ENCODE assay signal across 8 cellular contexts in genomic region chr1:151539321-151540020, GRCh38. TPM values are rescaled to one million over a fixed set of nuclear protein-coding genes. Genes with fewer than 3 reads are reported as not detected.
DNase-seq lines count a peak whose midpoint lies in the region; ATAC-seq, FAIRE-seq and TF ChIP-seq lines count a peak whose summit lies in the region.

No MANE protein-coding gene starts in this region.

- H3K4me3 Mint-ChIP-seq in activated T-cell treated with anti-CD3 and anti-CD28 coated beads, Interleukin-2, amount 50 U/mL, for 4 hours = peak overlapping the region; percentile 93
- H3K4me3 Mint-ChIP-seq in HFFc6 = peak overlapping the region; percentile 96
- H3K4me3 Mint-ChIP-seq in chondrocyte (ENCODE audit: unreplicated experiment) = peak overlapping the region; percentile 97

- peak; percentile 66 for FAIRE-seq in kidney (lab: Jason Lieb, UNC)

- peak overlapping the region in 1 of 2 donors; percentile 96 for H3K9ac ChIP-seq in kidney (ENCODE audit: low read length in 2 of 2)

- intact Hi-C loops in kidney (cut with DNase I) = loop anchor here (10.0 kb wide), 1 partner anchor 195 kb away; no protein-coding TSS in a partner anchor

- peaks cover 5% of the 10 kb centered on the region for H3K27me3 Mint-ChIP-seq in activated T-cell treated with anti-CD3 and anti-CD28 coated beads, Interleukin-2, amount 50 U/mL, for 4 hours (ENCODE audit: low read depth)
- H3K27me3 Mint-ChIP-seq in HFFc6 (ENCODE audit: insufficient read depth) (peaks cover 6% of the 10 kb centered on the region), chondrocyte (ENCODE audit: low read depth) (no peaks in the 10 kb centered on the region)

- peaks cover 22% of the 10 kb centered on the region for H3K4me1 Mint-ChIP-seq in activated T-cell treated with anti-CD3 and anti-CD28 coated beads, Interleukin-2, amount 50 U/mL, for 4 hours (ENCODE audit: low read depth)
- peaks cover 86% of the 10 kb centered on the region for H3K4me1 Mint-ChIP-seq in HFFc6 (ENCODE audit: low read depth)
- H3K4me1 Mint-ChIP-seq in chondrocyte (ENCODE audit: low read depth) = peaks cover 54% of the 10 kb centered on the region

- H3K9me3 Mint-ChIP-seq in activated T-cell treated with anti-CD3 and anti-CD28 coated beads, Interleukin-2, amount 50 U/mL, for 4 hours = no peaks in the 10 kb centered on the region
- H3K9me3 Mint-ChIP-seq in HFFc6 = no peaks in the 10 kb centered on the region
- H3K9me3 Mint-ChIP-seq in chondrocyte (ENCODE audit: low read depth) = no peaks in the 10 kb centered on the region

- peak overlapping the region; percentile 83 to 86 for H3K4me3 ChIP-seq in kidney (ENCODE audit: low read length in 2 of 2)

- TF ChIP-seq CTCF in HFFc6 (IDR thresholded peaks at IDR 0.05) (no peak), chondrocyte (IDR thresholded peaks at IDR 0.05) (no peak), kidney (IDR thresholded peaks at IDR 0.05; ENCODE audit: borderline replicate concordance, extremely low read depth, insufficient read depth) (no peak)

- H3K9me3 ChIP-seq in kidney (ENCODE audit: control insufficient read depth in 1 of 2, low read length in 2 of 2) = no peaks in the 10 kb centered on the region

- no peaks in the 10 kb centered on the region for H3K36me3 Mint-ChIP-seq in activated T-cell treated with anti-CD3 and anti-CD28 coated beads, Interleukin-2, amount 50 U/mL, for 4 hours (ENCODE audit: insufficient read depth)
- H3K36me3 Mint-ChIP-seq in HFFc6 (ENCODE audit: low read depth) (no peaks in the 10 kb centered on the region), chondrocyte (ENCODE audit: low read depth) (no peaks in the 10 kb centered on the region)

- H3K27ac ChIP-seq in kidney (ENCODE audit: low read depth in 2 of 2, low read length in 2 of 2) = peak overlapping the region; percentile 97 to 98

- in situ Hi-C loops in SK-MEL-5 (cut with HindIII; ENCODE audit: low pct_unique_long_range_greater_than_20kb, low sequenced_read_pairs) = no loop called here

- ATAC-seq in activated T-cell treated with anti-CD3 and anti-CD28 coated beads, Interleukin-2, amount 50 U/mL, for 4 hours = peak in 1 of 2 donors; percentile 15

- peaks cover 4 to 18% of the 10 kb centered on the region in 2 donors for H3K4me1 ChIP-seq in kidney (ENCODE audit: control insufficient read depth in 1 of 2, insufficient read depth in 1 of 2, low read depth in 1 of 2, low read length in 2 of 2)

- no peak for DNase-seq in activated T-cell treated with anti-CD3 and anti-CD28 coated beads, Interleukin-2, amount 50 U/mL, for 4 hours
- no peak for DNase-seq in activated T-cell treated with anti-CD3 and anti-CD28 coated beads, Interleukin-2, amount 50 U/mL, for 1 hour
- DNase-seq in HFFc6 (peak; percentile 79), MV-4-11 (lab: John Stamatoyannopoulos, UW) (peak; percentile 85), SK-MEL-5 (ENCODE audit: low read depth, low spot score) (peak; percentile 22), chondrocyte (ENCODE audit: low spot score) (no peak), kidney (peak; percentile 96)
- peak; percentile 47 for DNase-seq in stimulated activated CD4-positive, alpha-beta T cell treated with anti-CD3 and anti-CD28 coated beads, Interleukin-1b, Interleukin-23, amount 100 ng/mL, for 48 hours

- peaks cover 14 to 21% of the 10 kb centered on the region in 2 donors for H3K36me3 ChIP-seq in kidney (ENCODE audit: control insufficient read depth in 1 of 2, insufficient read depth in 2 of 2, low read length in 2 of 2)

- peak overlapping the region; percentile 24; the same call in 1 of the 2 replicates for H3K27ac Mint-ChIP-seq in HFFc6
- H3K27ac Mint-ChIP-seq in chondrocyte (ENCODE audit: unreplicated experiment) = peak overlapping the region; percentile 98

RNA-seq across cellular contexts. Expression of gene TUFT1, which starts 0.6 kb away (rescaled TPM):
- 1 to 10 TPM; 1.2 to 4.0 (median 2.2) TPM for total RNA-seq in activated T-cell treated with anti-CD3 and anti-CD28 coated beads, Interleukin-2, amount 50 U/mL, for 4 hours
- 10 to 100 TPM in 2 of 6 experiments, 1 to 10 TPM in 4; 6.5 to 20.2 (median 7.3) TPM for total RNA-seq in HFFc6 (2021; fragmentation: NEBNext Ultra II Directional; extraction: Animal tissue kit (Norgen Biotek cat#: 25700))
- total RNA-seq in SK-MEL-5 (2014; rRNA removed; shearing (Covaris generic)) = 4.2 and 7.1 TPM in 2 replicates
- 6.1 and 6.6 TPM in 2 replicates for polyA plus RNA-seq in SK-MEL-5 (2015; cell fraction: cytosol; rRNA removed)
- 8.0 and 8.8 TPM in 2 replicates for polyA plus RNA-seq in SK-MEL-5 (2015; cell fraction: nucleus; rRNA removed)
- 15.2 to 33.0 TPM (median 30.5 TPM) in 3 replicates for total RNA-seq in chondrocyte
- total RNA-seq in kidney = 12.9 TPM
- 8.9 TPM for polyA plus RNA-seq in kidney (ENCODE audit: insufficient read depth, low read depth, low replicate concordance)

RNA-seq across cellular contexts. Expression of gene CGN, which starts 28.3 kb away (rescaled TPM):
- 1 to 10 TPM in 1 of 3 donors, under 1 TPM in 2; 0.68 to 1.0 (median 0.94) TPM for total RNA-seq in activated T-cell treated with anti-CD3 and anti-CD28 coated beads, Interleukin-2, amount 50 U/mL, for 4 hours
- total RNA-seq in HFFc6 (2021; fragmentation: NEBNext Ultra II Directional; extraction: Animal tissue kit (Norgen Biotek cat#: 25700)) = under 1 TPM; 0.17 to 0.28 (median 0.21) TPM
- total RNA-seq in SK-MEL-5 (2014; rRNA removed; shearing (Covaris generic)) = 1.9 and 2.7 TPM in 2 replicates
- polyA plus RNA-seq in SK-MEL-5 (2015; cell fraction: cytosol; rRNA removed) = 2.7 and 4.6 TPM in 2 replicates
- 7.7 and 21.2 TPM in 2 replicates for polyA plus RNA-seq in SK-MEL-5 (2015; cell fraction: nucleus; rRNA removed)
- total RNA-seq in chondrocyte = 0.95 to 1.2 TPM (median 1.0 TPM) in 3 replicates
- total RNA-seq in kidney = 41.6 TPM
- polyA plus RNA-seq in kidney (ENCODE audit: insufficient read depth, low read depth, low replicate concordance) = 24.0 TPM

Comparison
In these comparisons a context has a peak if more than half of its experiments do, and no peak if none do; other contexts are left out.
1. DNase-seq: peak in HFFc6 (single experiment), MV-4-11 (single experiment), SK-MEL-5 (single experiment), kidney (single experiment) and stimulated activated CD4-positive, alpha-beta T cell treated with anti-CD3 and anti-CD28 coated beads, Interleukin-1b, Interleukin-23, amount 100 ng/mL, for 48 hours (single experiment); none in activated T-cell treated with anti-CD3 and anti-CD28 coated beads, Interleukin-2, amount 50 U/mL, for 4 hours (single experiment), activated T-cell treated with anti-CD3 and anti-CD28 coated beads, Interleukin-2, amount 50 U/mL, for 1 hour (single experiment) and chondrocyte (single experiment).
2. RNA of gene CGN, which starts 28.3 kb away (total RNA-seq): 41.6 TPM in kidney (single experiment); 1.9 to 2.7 TPM in SK-MEL-5, 0.95 to 1.2 TPM in chondrocyte, 0.68 to 1.0 TPM in activated T-cell treated with anti-CD3 and anti-CD28 coated beads, Interleukin-2, amount 50 U/mL, for 4 hours and 0.17 to 0.28 TPM in HFFc6; every median in the first group is over 10 times any median in the second.
3. Peak in every context shown above with its lines, with median percentiles within 50 percentile points of each other: H3K4me3 Mint-ChIP-seq.